Comparison of ENCODE assay signal across 27 cellular contexts in the genomic region with DNA sequence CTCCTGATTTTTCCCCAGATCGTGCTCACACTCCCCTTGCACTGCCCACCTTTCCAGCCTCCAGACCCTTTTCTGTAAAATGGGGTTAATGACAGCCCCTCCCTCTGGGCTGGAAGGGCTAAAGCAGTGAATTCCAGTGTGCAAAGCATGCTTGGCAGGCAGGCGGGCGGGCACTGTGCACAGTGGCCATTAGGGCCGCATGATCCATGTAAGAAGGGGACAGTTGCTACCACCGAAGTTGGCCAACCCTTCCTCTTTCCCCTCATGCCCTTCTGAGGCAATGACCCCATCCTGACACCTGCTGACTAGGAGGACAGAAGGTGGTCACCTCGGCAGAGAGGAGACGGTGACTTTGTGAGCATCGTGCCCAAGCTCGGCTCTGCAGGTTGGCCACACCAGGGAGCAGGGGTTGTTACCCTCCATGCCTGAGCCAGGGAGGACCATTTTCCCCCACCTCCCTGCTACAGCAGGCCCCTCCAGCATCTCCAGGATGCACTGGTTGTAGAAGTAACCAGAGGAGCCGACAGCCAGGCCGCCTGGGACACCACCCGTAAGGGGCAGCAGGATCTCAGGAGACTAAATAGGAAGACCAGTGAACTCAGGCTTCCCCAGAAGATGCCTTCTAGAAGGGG.
"Had no signal": no experiment of that assay in that cellular context is flagged by ENCODE, and none has a peak within 500 bp of the region (broad histone marks: within the 10 kb centered on the region; RNA-seq: fewer than 3 reads in every experiment).

No MANE protein-coding gene starts in this region.

- H3K36me3 Mint-ChIP-seq: activated naive CD4-positive, alpha-beta T cell treated with anti-CD3 and anti-CD28 coated beads, Interleukin-2, amount 50 U/mL, for 72 hours; T-cell had no signal

- H3K4me2 ChIP-seq: KMS-11 had no signal

- H3K9me3 ChIP-seq: MG63 had no signal

- H3K4me3 Mint-ChIP-seq: activated CD4-positive, alpha-beta memory T cell treated with anti-CD3 and anti-CD28 coated beads, Interleukin-2, amount 10 ng/mL, durations not matched to agents 7 days and 5 days; activated CD4-positive, alpha-beta T cell treated with anti-CD3 and anti-CD28 coated beads for 36 hours; activated T-helper 17 cell treated with anti-CD3 and anti-CD28 coated beads, Interleukin-2, amount 50 U/mL, for 72 hours; T-cell had no signal

- H3K9ac ChIP-seq: KMS-11 had no signal

- H3K27ac Mint-ChIP-seq: activated CD4-positive, alpha-beta memory T cell treated with anti-CD3 and anti-CD28 coated beads, Interleukin-2, amount 10 ng/mL, durations not matched to agents 7 days and 5 days; activated CD4-positive, alpha-beta T cell treated with anti-CD3 and anti-CD28 coated beads for 36 hours; activated naive CD4-positive, alpha-beta T cell treated with anti-CD3 and anti-CD28 coated beads, Interleukin-2, amount 50 U/mL, for 72 hours; activated T-helper 17 cell treated with anti-CD3 and anti-CD28 coated beads, Interleukin-2, amount 50 U/mL, for 72 hours; T-cell had no signal

- H3K9me3 Mint-ChIP-seq: activated CD4-positive, alpha-beta memory T cell treated with anti-CD3 and anti-CD28 coated beads, Interleukin-2, amount 10 ng/mL, durations not matched to agents 7 days and 5 days; activated naive CD4-positive, alpha-beta T cell treated with anti-CD3 and anti-CD28 coated beads, Interleukin-2, amount 50 U/mL, for 72 hours; activated T-helper 17 cell treated with anti-CD3 and anti-CD28 coated beads, Interleukin-2, amount 50 U/mL, for 72 hours; T-cell had no signal

- DNase-seq: activated CD4-positive, alpha-beta memory T cell treated with anti-CD3 and anti-CD28 coated beads, Interleukin-2, amount 10 ng/mL, durations not matched to agents 7 days and 5 days; activated CD4-positive, alpha-beta T cell treated with anti-CD3 and anti-CD28 coated beads for 36 hours; activated CD4-positive, alpha-beta T cell treated with anti-CD3 and anti-CD28 coated beads, Interleukin-2, amount 50 U/mL, for 1 hour; activated T-cell treated with anti-CD3 and anti-CD28 coated beads for 4 hours; activated T-cell treated with anti-CD3 and anti-CD28 coated beads, Interleukin-2, amount 50 U/mL, for 48 hours; anterior cingulate cortex; MG63; MV-4-11; NCI-H1092 treated with DMSO at 0.1 percent for 48 hours; NCI-H1417 treated with DMSO at 0.1 percent for 48 hours; NCI-H1694; NCI-H2029; NCI-H2107; NCI-H345; NCI-H69; NK-92 treated with Interleukin-12 subunit alpha and Interleukin-12 subunit beta, amount 100 ng/mL, for 24 hours; OCI-M1; RPMI8226; T-cell; WERI-Rb-1 had no signal

- ATAC-seq: activated CD4-positive, alpha-beta T cell treated with anti-CD3 and anti-CD28 coated beads for 36 hours; activated naive CD4-positive, alpha-beta T cell treated with anti-CD3 and anti-CD28 coated beads, Interleukin-2, amount 50 U/mL, for 72 hours; activated T-helper 17 cell treated with anti-CD3 and anti-CD28 coated beads, Interleukin-2, amount 50 U/mL, for 72 hours; HepG2; Panc1; Right ventricle myocardium inferior; T-cell had no signal

- H3K27ac ChIP-seq: KMS-11, SK-N-MC, WERI-Rb-1 had no signal

- H3K4me3 ChIP-seq: MG63, SK-N-MC had no signal

- H3K27me3 Mint-ChIP-seq: activated CD4-positive, alpha-beta memory T cell treated with anti-CD3 and anti-CD28 coated beads, Interleukin-2, amount 10 ng/mL, durations not matched to agents 7 days and 5 days; activated CD4-positive, alpha-beta T cell treated with anti-CD3 and anti-CD28 coated beads for 36 hours; activated T-helper 17 cell treated with anti-CD3 and anti-CD28 coated beads, Interleukin-2, amount 50 U/mL, for 72 hours; T-cell had no signal

- H3K36me3 ChIP-seq: MG63, WERI-Rb-1 had no signal

- H3K27me3 ChIP-seq: MG63 had no signal
